In the genomic region with DNA sequence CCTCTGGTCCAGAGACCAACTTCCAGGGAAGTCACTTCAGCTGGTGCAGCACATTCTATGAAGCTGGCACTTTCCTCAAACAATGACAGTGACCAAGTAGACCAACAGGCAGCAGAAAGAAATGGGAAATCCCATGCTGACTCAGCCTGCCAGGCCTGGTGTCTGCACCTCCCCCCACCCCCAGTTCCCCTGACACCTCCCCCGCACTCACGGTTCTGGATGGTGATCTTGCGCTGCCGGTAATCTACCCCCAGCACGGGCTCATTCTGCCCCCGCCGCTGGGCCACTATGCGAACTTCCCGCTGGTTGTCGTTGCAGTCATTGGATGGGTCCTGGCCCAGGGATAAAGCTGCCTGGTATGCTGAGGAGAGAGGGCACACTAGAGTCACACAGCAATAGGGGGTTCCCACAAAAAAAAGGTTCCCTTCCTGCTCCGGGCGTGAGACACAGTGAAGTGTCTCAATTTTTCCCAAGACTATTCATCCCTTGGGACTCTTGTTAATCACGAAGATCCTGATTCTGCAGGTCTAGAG, we compare ENCODE assay signal across 12 cellular contexts. TPM values are rescaled to one million over a fixed set of nuclear protein-coding genes. Genes with fewer than 3 reads are reported as not detected.
DNase-seq lines count a peak whose midpoint lies in the region; ATAC-seq and TF ChIP-seq lines count a peak whose summit lies in the region.
"Had no signal": no experiment of that assay in that cellular context is flagged by ENCODE, and none has a peak within 500 bp of the region (broad histone marks: within the 10 kb centered on the region; RNA-seq: fewer than 3 reads in every experiment).

No MANE protein-coding gene starts in this region.

- H3K9me3 ChIP-seq in SJCRH30 (replicated peaks): no peaks in the 10 kb centered on the region

- no peaks in the 10 kb centered on the region; the same call in 1 of the 2 replicates for H3K4me1 ChIP-seq in SJCRH30

- H3K27me3 ChIP-seq in SJCRH30: no peaks in the 10 kb centered on the region

- DNase-seq in GM10266 (ENCODE audit: extremely low spot score) (peak; percentile 59), germinal center (ENCODE audit: low spot score) (peak; percentile 36), DMS79 (lab: John Stamatoyannopoulos, UW) (no peak), SJCRH30 (no peak), DMS79 treated with DMSO at 0.1 percent for 48 hours (lab: John Stamatoyannopoulos, UW) (no peak), omental fat pad (ENCODE audit: low spot score) (no peak)
- DNase-seq: activated effector memory CD4-positive, alpha-beta T cell treated with anti-CD3 and anti-CD28 coated beads, Interleukin-2, amount 50 U/mL, for 16 hours; SHP77 had no signal

- H3K36me3 ChIP-seq in SJCRH30: no peaks in the 10 kb centered on the region

- no peak overlapping the region for H3K4me3 ChIP-seq in SJCRH30
- H3K4me3 ChIP-seq: lung, skin epidermis had no signal

- ATAC-seq in HG03196 (IDR thresholded peaks at IDR 0.05; ENCODE audit: unreplicated experiment) (peak; percentile 47), omental fat pad (ENCODE audit: low FRiP score) (no peak)

- no peak overlapping the region for H3K27ac ChIP-seq in SJCRH30
- H3K27ac ChIP-seq: skin epidermis had no signal

- TF ChIP-seq POLR2A in GM19099 (IDR thresholded peaks at IDR 0.05; ENCODE audit: extremely low read depth, insufficient read length, low read depth): peak; percentile 51

- TF ChIP-seq CTCF in GM10266 (IDR thresholded peaks at IDR 0.05; ENCODE audit: control insufficient read depth, insufficient read depth, low read depth, missing control alignments): no peak
- TF ChIP-seq CTCF in omental fat pad (IDR thresholded peaks at IDR 0.05): no peak

RNA-seq across cellular contexts. Expression of a gene that starts 16.9 kb away (rescaled TPM):
- not detected in 2 replicates for total RNA-seq in SJCRH30 (2014; rRNA removed; shearing (Covaris generic))
- not detected for total RNA-seq in omental fat pad

RNA-seq across cellular contexts. Expression of a gene that starts 50.1 kb away (rescaled TPM):
- total RNA-seq in SJCRH30 (2014; rRNA removed; shearing (Covaris generic)): not detected in 2 replicates
- total RNA-seq in omental fat pad: 10 to 100 TPM; 10.7 to 21.6 (median 15.2) TPM

Comparison
In these comparisons a context has a peak if more than half of its experiments do, and no peak if none do; other contexts are left out.
1. DNase-seq: peak in GM10266 (single experiment) and germinal center (single experiment); none in DMS79 (single experiment), SJCRH30 (0 of 2), DMS79 treated with DMSO at 0.1 percent for 48 hours (single experiment) and omental fat pad (single experiment).
2. RNA of a gene that starts 50.1 kb away (total RNA-seq): 10.7 to 21.6 TPM in omental fat pad; not detected in SJCRH30; every median in the first group is over 10 times any median in the second.